In the genomic region with DNA sequence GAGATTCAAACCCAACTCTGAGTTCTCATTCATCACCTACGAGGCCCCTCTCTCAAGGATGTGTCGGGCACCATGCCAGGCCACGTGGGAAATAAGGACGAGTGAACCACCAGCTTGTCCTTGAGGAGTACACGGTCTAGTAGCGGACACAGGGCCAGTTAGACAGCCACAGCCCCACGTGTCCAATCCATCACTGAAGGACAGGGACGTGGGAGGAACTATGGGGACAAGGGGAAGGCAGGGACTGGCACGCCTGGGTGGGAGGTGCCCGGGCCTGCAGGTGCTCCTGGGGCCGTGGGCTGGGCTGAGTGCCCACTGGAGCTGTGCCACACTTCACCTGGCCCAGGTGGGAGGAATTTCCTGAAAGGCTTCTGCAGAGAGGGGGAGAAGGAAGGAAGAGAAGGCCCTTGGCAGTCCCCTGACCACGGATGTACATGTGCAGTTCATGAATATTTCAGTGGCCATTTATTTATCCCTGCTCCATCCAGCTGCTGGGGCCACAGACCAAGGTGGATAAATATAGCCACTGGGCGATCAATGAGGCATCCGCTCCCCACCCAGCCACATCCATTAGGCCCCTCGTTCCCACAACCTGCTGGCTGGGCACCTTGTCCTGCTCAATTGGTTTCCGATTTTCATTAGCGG, we compare ENCODE assay signal across 14 cellular contexts. TPM values are rescaled to one million over a fixed set of nuclear protein-coding genes. Genes with fewer than 3 reads are reported as not detected.
DNase-seq lines count a peak whose midpoint lies in the region; ATAC-seq and TF ChIP-seq lines count a peak whose summit lies in the region.
"Had no signal": no experiment of that assay in that cellular context is flagged by ENCODE, and none has a peak within 500 bp of the region (broad histone marks: within the 10 kb centered on the region; RNA-seq: fewer than 3 reads in every experiment).

No MANE protein-coding gene starts in this region.

- POLR2A ChIA-PET in HEK293 (lab: Yijun Ruan, JAX) = no interaction called here

- no peaks in the 10 kb centered on the region for H3K9me3 ChIP-seq in HEK293 (ENCODE audit: control insufficient read depth, insufficient read depth, low read depth, low read length)
- no peaks in the 10 kb centered on the region for H3K9me3 ChIP-seq in gastrocnemius medialis

- DNase-seq in NCI-H2196 (lab: John Stamatoyannopoulos, UW; ENCODE audit: unreplicated experiment) (peak; percentile 51), left ventricle myocardium superior (no peak), gastrocnemius medialis (no peak), NCI-H146 (lab: John Stamatoyannopoulos, UW) (no peak), NCI-H1930 (lab: John Stamatoyannopoulos, UW) (no peak), GM13976 (ENCODE audit: low spot score) (no peak)
- DNase-seq: activated CD8-positive, alpha-beta T cell treated with anti-CD3 and anti-CD28 coated beads for 36 hours; erythroblast; hippocampal formation; NCI-H446 treated with DMSO at 0.1 percent for 48 hours; stimulated activated naive CD8-positive, alpha-beta T cell treated with anti-CD3 and anti-CD28 coated beads, Interleukin-15, amount 100 ng/mL, for 72 hours had no signal

- H3K36me3 ChIP-seq in HEK293 (ENCODE audit: control insufficient read depth in 2 of 2, insufficient read depth in 1 of 2, low read length in 2 of 2) (no peaks in the 10 kb centered on the region), gastrocnemius medialis (no peaks in the 10 kb centered on the region)

- TF ChIP-seq CTCF in HEK293 (tag by site-specific recombination; IDR thresholded peaks at IDR 0.05) = no peak
- no peak for TF ChIP-seq CTCF in gastrocnemius medialis (IDR thresholded peaks at IDR 0.05 in 4 of 5, conservative IDR thresholded peaks at IDR 0.05 in 1 of 5)
- TF ChIP-seq CTCF in GM13976 (IDR thresholded peaks at IDR 0.05; ENCODE audit: borderline replicate concordance, control extremely low read depth, extremely low read depth, insufficient read depth, missing control alignments) = no peak

- TF ChIP-seq POLR2A in gastrocnemius medialis (IDR thresholded peaks at IDR 0.05) = no peak

- H3K4me1 ChIP-seq in HEK293 (ENCODE audit: control insufficient read depth, insufficient read depth, low read length) (no peaks in the 10 kb centered on the region), gastrocnemius medialis (peaks cover 51 to 60% of the 10 kb centered on the region in 2 donors)

- peak; percentile 19 for ATAC-seq in left ventricle myocardium superior
- ATAC-seq in gastrocnemius medialis = no peak
- ATAC-seq in GM21786 (IDR thresholded peaks at IDR 0.05; ENCODE audit: unreplicated experiment) = no peak
- ATAC-seq: activated CD8-positive, alpha-beta T cell treated with anti-CD3 and anti-CD28 coated beads for 36 hours; stimulated activated naive CD8-positive, alpha-beta T cell treated with anti-CD3 and anti-CD28 coated beads, Interleukin-15, amount 100 ng/mL, for 72 hours had no signal

- H3K27ac ChIP-seq in HEK293 (ENCODE audit: extremely low read depth, low read depth, low read length) (no peak overlapping the region), gastrocnemius medialis (peak overlapping the region; percentile 75 to 86 (median 82))

- intact Hi-C loops in left ventricle myocardium superior (cut with micrococcal nuclease) = no loop called here
- intact Hi-C loops in gastrocnemius medialis (cut with DNase I; ENCODE audit: low total_unique reads) = no loop called here

- in situ Hi-C loops in gastrocnemius medialis (cut with MboI; ENCODE audit: low sequenced_read_pairs in 4 of 4) (no loop called here), GM13976 (cut with MboI; ENCODE audit: low sequenced_read_pairs, unreplicated experiment) (no loop called here)

- CTCF ChIA-PET in HEK293 (lab: Yijun Ruan, JAX) = interaction anchor here (0.6 kb wide), 1 partner anchor 146 kb away, joined by 3 read pairs; no protein-coding TSS in a partner anchor

- no peak overlapping the region for H3K4me3 ChIP-seq in HEK293 (ENCODE audit: low read depth, low read length)
- no peak overlapping the region for H3K4me3 ChIP-seq in gastrocnemius medialis
- H3K4me3 ChIP-seq: skin epidermis had no signal

- H3K27me3 ChIP-seq in gastrocnemius medialis = no peaks in the 10 kb centered on the region

TF ChIP-seq in HEK293, 187 proteins besides CTCF, POLR2A, EP300 and RAD21:
- TF ChIP-seq EGR2 (tag by site-specific recombination; IDR thresholded peaks at IDR 0.05; ENCODE audit: low read depth) (0 out of 2 replicates have a peak, but pooled peaks have one; percentile 28), ZNF423 (tag by site-specific recombination; IDR thresholded peaks at IDR 0.05) (no peak), ZBTB20 (tag by site-specific recombination; IDR thresholded peaks at IDR 0.05) (peak; percentile 34; the same call in 1 of the 2 replicates), SCRT1 (tag by site-specific recombination; IDR thresholded peaks at IDR 0.05; ENCODE audit: borderline replicate concordance) (no peak), ZNF140 (tag by site-specific recombination; IDR thresholded peaks at IDR 0.05) (no peak), WT1 (tag by site-specific recombination; IDR thresholded peaks at IDR 0.05) (no peak), ZFHX2 (tag by site-specific recombination; conservative IDR thresholded peaks at IDR 0.05) (0 out of 2 replicates have a peak, but pooled peaks have one; percentile 11)
- TF ChIP-seq, protein P1, sequence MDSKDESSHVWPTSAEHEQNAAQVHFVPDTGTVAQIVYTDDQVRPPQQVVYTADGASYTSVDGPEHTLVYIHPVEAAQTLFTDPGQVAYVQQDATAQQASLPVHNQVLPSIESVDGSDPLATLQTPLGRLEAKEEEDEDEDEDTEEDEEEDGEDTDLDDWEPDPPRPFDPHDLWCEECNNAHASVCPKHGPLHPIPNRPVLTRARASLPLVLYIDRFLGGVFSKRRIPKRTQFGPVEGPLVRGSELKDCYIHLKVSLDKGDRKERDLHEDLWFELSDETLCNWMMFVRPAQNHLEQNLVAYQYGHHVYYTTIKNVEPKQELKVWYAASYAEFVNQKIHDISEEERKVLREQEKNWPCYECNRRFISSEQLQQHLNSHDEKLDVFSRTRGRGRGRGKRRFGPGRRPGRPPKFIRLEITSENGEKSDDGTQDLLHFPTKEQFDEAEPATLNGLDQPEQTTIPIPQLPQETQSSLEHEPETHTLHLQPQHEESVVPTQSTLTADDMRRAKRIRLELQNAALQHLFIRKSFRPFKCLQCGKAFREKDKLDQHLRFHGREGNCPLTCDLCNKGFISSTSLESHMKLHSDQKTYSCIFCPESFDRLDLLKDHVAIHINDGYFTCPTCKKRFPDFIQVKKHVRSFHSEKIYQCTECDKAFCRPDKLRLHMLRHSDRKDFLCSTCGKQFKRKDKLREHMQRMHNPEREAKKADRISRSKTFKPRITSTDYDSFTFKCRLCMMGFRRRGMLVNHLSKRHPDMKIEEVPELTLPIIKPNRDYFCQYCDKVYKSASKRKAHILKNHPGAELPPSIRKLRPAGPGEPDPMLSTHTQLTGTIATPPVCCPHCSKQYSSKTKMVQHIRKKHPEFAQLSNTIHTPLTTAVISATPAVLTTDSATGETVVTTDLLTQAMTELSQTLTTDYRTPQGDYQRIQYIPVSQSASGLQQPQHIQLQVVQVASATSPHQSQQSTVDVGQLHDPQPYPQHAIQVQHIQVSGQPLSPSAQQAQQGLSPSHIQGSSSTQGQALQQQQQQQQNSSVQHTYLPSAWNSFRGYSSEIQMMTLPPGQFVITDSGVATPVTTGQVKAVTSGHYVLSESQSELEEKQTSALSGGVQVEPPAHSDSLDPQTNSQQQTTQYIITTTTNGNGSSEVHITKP (tag by site-specific recombination; IDR thresholded peaks at IDR 0.05) = no peak

RNA-seq across cellular contexts. Expression of a gene that starts 59.7 kb away (rescaled TPM):
- 57.8 TPM for total RNA-seq in left ventricle myocardium superior
- total RNA-seq in gastrocnemius medialis = 100 to 1,000 TPM in 1 of 4 donors, 10 to 100 TPM in 3; 19.1 to 121 (median 80.6) TPM
